In the genomic region with DNA sequence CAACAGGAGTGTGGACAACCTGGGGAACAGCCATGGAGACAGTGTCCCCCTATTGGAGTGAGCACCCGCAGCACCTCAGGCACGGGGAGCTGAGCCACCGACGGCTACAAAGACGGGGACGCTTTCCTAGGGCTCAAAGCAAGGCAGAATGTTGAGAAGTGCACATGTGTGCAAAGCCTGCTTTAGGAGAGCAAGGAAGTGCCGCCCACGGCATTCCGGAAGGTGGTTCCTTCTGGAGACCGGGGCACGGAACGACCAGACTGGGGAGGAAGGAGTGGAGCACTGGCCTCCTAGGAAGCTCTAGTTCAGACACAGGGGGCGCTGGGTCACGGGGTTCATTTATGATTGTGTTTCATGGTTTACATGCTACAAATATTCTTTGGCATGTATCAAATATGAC, we compare ENCODE assay signal across 22 cellular contexts. TPM values are rescaled to one million over a fixed set of nuclear protein-coding genes. Genes with fewer than 3 reads are reported as not detected.
DNase-seq lines count a peak whose midpoint lies in the region; ATAC-seq and TF ChIP-seq lines count a peak whose summit lies in the region.
"Had no signal": no experiment of that assay in that cellular context is flagged by ENCODE, and none has a peak within 500 bp of the region (broad histone marks: within the 10 kb centered on the region; RNA-seq: fewer than 3 reads in every experiment).

No MANE protein-coding gene starts in this region.

- H3K4me1 ChIP-seq in right cardiac atrium (ENCODE audit: control insufficient read depth, insufficient read depth, low read length) (peaks cover 4% of the 10 kb centered on the region), mucosa of descending colon (ENCODE audit: low read depth) (peaks cover 19% of the 10 kb centered on the region)
- H3K4me1 ChIP-seq: foreskin keratinocyte had no signal

- H3K4me3 ChIP-seq in right cardiac atrium (ENCODE audit: low read length) (no peak overlapping the region), mucosa of descending colon (no peak overlapping the region)
- H3K4me3 ChIP-seq: breast epithelium, neural progenitor cell had no signal

- TF ChIP-seq CTCF in mucosa of descending colon (IDR thresholded peaks at IDR 0.05) = no peak

- no peaks in the 10 kb centered on the region for H3K9me3 ChIP-seq in right cardiac atrium (ENCODE audit: control insufficient read depth, low read length)
- H3K9me3 ChIP-seq in mucosa of descending colon = no peaks in the 10 kb centered on the region
- H3K9me3 ChIP-seq: breast epithelium had no signal

- ATAC-seq in right cardiac atrium (no peak), Right ventricle myocardium superior (ENCODE audit: poor library complexity) (no peak), mucosa of descending colon (no peak), GM18870 (IDR thresholded peaks at IDR 0.05; ENCODE audit: unreplicated experiment) (no peak)
- ATAC-seq: activated CD8-positive, alpha-beta T cell treated with anti-CD3 and anti-CD28 coated beads for 36 hours; foreskin keratinocyte had no signal

- intact Hi-C loops in right cardiac atrium (cut with DNase I) (loop anchor here in 2 of 4 donors (10.0 kb wide), 3 partner anchors 59 to 239 kb away; no protein-coding TSS in a partner anchor), Right ventricle myocardium superior (cut with DNase I) (no loop called here), mucosa of descending colon (cut with DNase I, micrococcal nuclease) (loop anchor here in 1 of 2 donors (10.0 kb wide), 1 partner anchor 139 kb away; no protein-coding TSS in a partner anchor)

- DNase-seq in right cardiac atrium (peak in 2 of 3 donors; percentile 51 to 57), Right ventricle myocardium superior (no peak), dermis blood vessel endothelial cell (peak; percentile 54), mucosa of descending colon (peak in 2 of 3 donors; percentile 15 to 38), activated T-cell treated with anti-CD3 and anti-CD28 coated beads for 4 hours (no peak), NCI-H1105 (lab: John Stamatoyannopoulos, UW) (no peak)
- no peak for DNase-seq in activated CD8-positive, alpha-beta memory T cell treated with anti-CD3 and anti-CD28 coated beads, Interleukin-2, amount 50 U/mL, for 48 hours
- DNase-seq: activated CD4-positive, CD25-positive, alpha-beta regulatory T cell; activated CD8-positive, alpha-beta T cell treated with anti-CD3 and anti-CD28 coated beads for 36 hours; activated T-cell treated with anti-CD3 and anti-CD28 coated beads, Interleukin-2, amount 50 U/mL, for 48 hours; DMS153; foreskin keratinocyte; hypothalamus; NCI-H1092; NCI-H524; stimulated activated CD4-positive, alpha-beta T cell treated with anti-CD3 and anti-CD28 coated beads, Interleukin-15, amount 100 ng/mL, for 24 hours had no signal

- H3K27me3 ChIP-seq in right cardiac atrium (ENCODE audit: control insufficient read depth, insufficient read depth) = no peaks in the 10 kb centered on the region
- H3K27me3 ChIP-seq: breast epithelium, foreskin keratinocyte, neural progenitor cell had no signal

- H3K36me3 ChIP-seq in mucosa of descending colon (ENCODE audit: low read depth) = no peaks in the 10 kb centered on the region
- H3K36me3 ChIP-seq: breast epithelium, neural progenitor cell had no signal

- 71% methylated on average over 14 of the region's 14 CpGs for WGBS in right cardiac atrium

- no peak overlapping the region for H3K27ac ChIP-seq in right cardiac atrium (ENCODE audit: low read length)
- H3K27ac ChIP-seq: breast epithelium, epithelial cell of prostate, foreskin keratinocyte, KMS-11, neural progenitor cell had no signal

RNA-seq across cellular contexts. Expression of a gene that starts 52.2 kb away (rescaled TPM):
- total RNA-seq in right cardiac atrium (10 to 100 TPM; 18.5 to 27.8 (median 22.1) TPM), Right ventricle myocardium superior (14.0 TPM), dermis blood vessel endothelial cell (44.9 and 61.8 TPM in 2 replicates), mucosa of descending colon (10 to 100 TPM; 10.9 to 23.4 (median 22.1) TPM)
- polyA plus RNA-seq in right cardiac atrium = 9.9 TPM

RNA-seq across cellular contexts. Expression of a gene that starts 53.0 kb away (rescaled TPM):
- 1 to 10 TPM; 6.9 to 10.0 (median 7.9) TPM for total RNA-seq in right cardiac atrium
- 4.9 TPM for polyA plus RNA-seq in right cardiac atrium
- total RNA-seq in Right ventricle myocardium superior = 4.5 TPM
- total RNA-seq in dermis blood vessel endothelial cell = 1.4 and 2.2 TPM in 2 replicates
- 1 to 10 TPM; 2.1 to 5.9 (median 2.7) TPM for total RNA-seq in mucosa of descending colon
- total RNA-seq: T-helper 2 cell treated with Interferon-gamma antibody and Interleukin-4, amounts not matched to agents 100 ng/mL and 5 ng/mL, for 36 hours had no signal

Comparison
In these comparisons a context has a peak if more than half of its experiments do, and no peak if none do; other contexts are left out.
1. DNase-seq: peak in right cardiac atrium (2 of 3), dermis blood vessel endothelial cell (single experiment) and mucosa of descending colon (2 of 3); none in Right ventricle myocardium superior (single experiment), activated CD8-positive, alpha-beta memory T cell treated with anti-CD3 and anti-CD28 coated beads, Interleukin-2, amount 50 U/mL, for 48 hours (single experiment), activated T-cell treated with anti-CD3 and anti-CD28 coated beads for 4 hours (single experiment) and NCI-H1105 (single experiment).